ENCODE assay signal across 27 cellular contexts in genomic region chr11:127925430-127925829, GRCh38.
DNase-seq lines count a peak whose midpoint lies in the region; ATAC-seq and TF ChIP-seq lines count a peak whose summit lies in the region.
"Had no signal": no experiment of that assay in that cellular context is flagged by ENCODE, and none has a peak within 500 bp of the region (broad histone marks: within the 10 kb centered on the region; RNA-seq: fewer than 3 reads in every experiment).

No MANE protein-coding gene starts in this region.

- no peak overlapping the region for H2BK15ac ChIP-seq in IMR-90 (ENCODE audit: low read depth, low read length)

- no peak overlapping the region for H3K4me3 ChIP-seq in AG10803 (ENCODE audit: low read length)
- H3K4me3 ChIP-seq in IMR-90 (ENCODE audit: insufficient read depth, low read depth, low read length), result no peak overlapping the region
- H3K4me3 ChIP-seq: coronary artery, K562, left ventricle myocardium inferior, neural progenitor cell, psoas muscle, SJSA1, vagina had no signal

- no peak overlapping the region for H2BK5ac ChIP-seq in IMR-90 (ENCODE audit: low read depth, low read length, poor library complexity, severe bottlenecking)

- H3K27me3 Mint-ChIP-seq in chondrocyte (ENCODE audit: low read depth), result no peaks in the 10 kb centered on the region
- H3K27me3 Mint-ChIP-seq: activated naive CD4-positive, alpha-beta T cell treated with anti-CD3 and anti-CD28 coated beads, Interleukin-2, amount 10 ng/mL, durations not matched to agents 7 days and 5 days had no signal

- H3K36me3 ChIP-seq in IMR-90 (ENCODE audit: control insufficient read depth, insufficient read depth, low read length), result no peaks in the 10 kb centered on the region
- H3K36me3 ChIP-seq: left ventricle myocardium inferior, neural progenitor cell, SJSA1, vagina had no signal

- TF ChIP-seq CTCF in AG10803 (conservative IDR thresholded peaks at IDR 0.05; ENCODE audit: low read length), result no peak
- no peak for TF ChIP-seq CTCF in IMR-90 (conservative IDR thresholded peaks at IDR 0.05; ENCODE audit: low read depth, low read length)
- TF ChIP-seq CTCF in chondrocyte (IDR thresholded peaks at IDR 0.05), result no peak

- H3K4me3 Mint-ChIP-seq in chondrocyte (ENCODE audit: unreplicated experiment), result no peak overlapping the region
- H3K4me3 Mint-ChIP-seq: activated CD4-positive, alpha-beta memory T cell treated with anti-CD3 and anti-CD28 coated beads, Interleukin-2, amount 10 ng/mL, durations not matched to agents 7 days and 5 days; activated naive CD4-positive, alpha-beta T cell treated with anti-CD3 and anti-CD28 coated beads, Interleukin-2, amount 10 ng/mL, durations not matched to agents 7 days and 5 days; CD4-positive, alpha-beta memory T cell; neural progenitor cell; T-helper 17 cell had no signal

- no peaks in the 10 kb centered on the region for H3K4me1 ChIP-seq in IMR-90 (ENCODE audit: control insufficient read depth, insufficient read depth, low read length)
- H3K4me1 ChIP-seq: left ventricle myocardium inferior, neural progenitor cell, psoas muscle, SJSA1, vagina had no signal

- H3K23ac ChIP-seq in IMR-90 (ENCODE audit: low read depth, low read length), result no peak overlapping the region

- POLR2A ChIA-PET in IMR-90 (lab: Charles Lee; ENCODE audit: unreplicated experiment), result no interaction called here

- in situ Hi-C loops in IMR-90 (cut with MboI; ENCODE audit: low sequenced_read_pairs), result no loop called here
- in situ Hi-C loops in G401 (cut with HindIII; ENCODE audit: low sequenced_read_pairs), result no loop called here

- H3K4me2 ChIP-seq in IMR-90 (ENCODE audit: low read depth, low read length), result no peak overlapping the region
- H3K4me2 ChIP-seq: neural progenitor cell had no signal

- H3K14ac ChIP-seq in IMR-90 (replicated peaks; ENCODE audit: low read depth, low read length), result no peak overlapping the region

- H3K18ac ChIP-seq in IMR-90 (ENCODE audit: low read depth, low read length), result no peak overlapping the region

- no peak overlapping the region for H2BK20ac ChIP-seq in IMR-90 (ENCODE audit: low read depth, low read length)

- no peak for TF ChIP-seq POLR2A in IMR-90 (IDR thresholded peaks at IDR 0.05; ENCODE audit: low read depth, low read length)

- no peak overlapping the region for H2BK120ac ChIP-seq in IMR-90 (ENCODE audit: low read depth, low read length)

- no peaks in the 10 kb centered on the region for H3K79me1 ChIP-seq in IMR-90 (ENCODE audit: low read depth in 1 of 2, low read length in 2 of 2)

- intact Hi-C loops in IMR-90 (cut with micrococcal nuclease), result no loop called here

- no peaks in the 10 kb centered on the region for H3K9me3 ChIP-seq in IMR-90 (ENCODE audit: control insufficient read depth, insufficient read depth, low read length)
- H3K9me3 ChIP-seq: psoas muscle, SJSA1, vagina had no signal

- peaks cover 32% of the 10 kb centered on the region for H3K4me1 Mint-ChIP-seq in chondrocyte (ENCODE audit: low read depth)
- H3K4me1 Mint-ChIP-seq: activated CD4-positive, alpha-beta memory T cell treated with anti-CD3 and anti-CD28 coated beads, Interleukin-2, amount 10 ng/mL, durations not matched to agents 7 days and 5 days; activated naive CD4-positive, alpha-beta T cell treated with anti-CD3 and anti-CD28 coated beads, Interleukin-2, amount 10 ng/mL, durations not matched to agents 7 days and 5 days; CD4-positive, alpha-beta memory T cell; neural progenitor cell; T-helper 17 cell had no signal

- H3K9me1 ChIP-seq in IMR-90 (ENCODE audit: insufficient read depth, low read length), result no peaks in the 10 kb centered on the region

- H4K5ac ChIP-seq in IMR-90 (ENCODE audit: low read depth, low read length), result no peak overlapping the region

- H4K91ac ChIP-seq in IMR-90 (ENCODE audit: insufficient read depth, low read depth, low read length), result no peak overlapping the region

- H4K20me1 ChIP-seq in IMR-90 (ENCODE audit: insufficient read depth, low read length), result no peaks in the 10 kb centered on the region

- H4K8ac ChIP-seq in IMR-90 (ENCODE audit: low read depth in 2 of 2, low read length in 2 of 2), result no peak overlapping the region

- H3K36me3 Mint-ChIP-seq in chondrocyte (ENCODE audit: low read depth), result no peaks in the 10 kb centered on the region
- H3K36me3 Mint-ChIP-seq: activated naive CD4-positive, alpha-beta T cell treated with anti-CD3 and anti-CD28 coated beads, Interleukin-2, amount 10 ng/mL, durations not matched to agents 7 days and 5 days had no signal

- no TSS peak for BruUV-seq in IMR-90 (replicated peaks; lab: Mats Ljungman, UMichigan)

- H3K27ac Mint-ChIP-seq in chondrocyte (ENCODE audit: unreplicated experiment), result peak overlapping the region; percentile 57
- H3K27ac Mint-ChIP-seq: activated CD4-positive, alpha-beta memory T cell treated with anti-CD3 and anti-CD28 coated beads, Interleukin-2, amount 10 ng/mL, durations not matched to agents 7 days and 5 days; activated naive CD4-positive, alpha-beta T cell treated with anti-CD3 and anti-CD28 coated beads, Interleukin-2, amount 10 ng/mL, durations not matched to agents 7 days and 5 days; CD4-positive, alpha-beta memory T cell; neural progenitor cell; T-helper 17 cell had no signal

- H3K9ac ChIP-seq in IMR-90 (ENCODE audit: low read depth, low read length), result no peak overlapping the region
- H3K9ac ChIP-seq: neural progenitor cell had no signal

- H2AK9ac ChIP-seq in IMR-90 (replicated peaks; ENCODE audit: low read depth, low read length, poor library complexity), result no peak overlapping the region

- no CpG with 5 or more reads among the region's 4 CpGs for WGBS in IMR-90 (ENCODE audit: extremely low coverage in 2 of 2, insufficient read length in 1 of 2), 2 experiments

- no peak overlapping the region for H3K4ac ChIP-seq in IMR-90 (ENCODE audit: low read depth, low read length)

- TF ChIP-seq RAD21 in IMR-90 (IDR thresholded peaks at IDR 0.05; ENCODE audit: low read length), result no peak

- dilution Hi-C loops in IMR-90 (cut with HindIII; ENCODE audit: low sequenced_read_pairs, unreplicated experiment), result no loop called here

- no peak overlapping the region for H2AK5ac ChIP-seq in IMR-90 (ENCODE audit: low read depth, low read length)

- no peak overlapping the region for H2AFZ ChIP-seq in IMR-90 (replicated peaks; ENCODE audit: low read length, poor library complexity)
- H2AFZ ChIP-seq: neural progenitor cell had no signal

- H3K27me3 ChIP-seq in IMR-90 (ENCODE audit: control insufficient read depth, insufficient read depth, low read length), result no peaks in the 10 kb centered on the region
- H3K27me3 ChIP-seq: neural progenitor cell, SJSA1, vagina had no signal

- DNase-seq in AG10803 (ENCODE audit: low read depth) (peak; percentile 24), IMR-90 (peak; percentile 48), chondrocyte (ENCODE audit: low spot score) (no peak), kidney tubule cell (ENCODE audit: low spot score) (peak; percentile 82), NCI-H510A (lab: John Stamatoyannopoulos, UW) (no peak), G401 (ENCODE audit: low spot score) (no peak), NCI-H2081 treated with DMSO at 0.1 percent for 48 hours (lab: John Stamatoyannopoulos, UW) (no peak)
- DNase-seq: activated CD4-positive, alpha-beta memory T cell treated with anti-CD3 and anti-CD28 coated beads, Interleukin-2, amount 10 ng/mL, durations not matched to agents 7 days and 5 days; activated naive CD4-positive, alpha-beta T cell treated with anti-CD3 and anti-CD28 coated beads, Interleukin-2, amount 10 ng/mL, durations not matched to agents 7 days and 5 days; aorta; CD4-positive, alpha-beta memory T cell; DMS53; left ventricle myocardium inferior; NCI-H1092; NCI-H2171; PC-3; psoas muscle; stimulated activated CD8-positive, alpha-beta memory T cell treated with anti-CD3 and anti-CD28 coated beads, Interleukin-4, amount 100 ng/mL, for 48 hours; substantia nigra; T-helper 17 cell had no signal

- peaks cover 10% of the 10 kb centered on the region for H3K9me3 Mint-ChIP-seq in chondrocyte (ENCODE audit: low read depth)
- H3K9me3 Mint-ChIP-seq: activated naive CD4-positive, alpha-beta T cell treated with anti-CD3 and anti-CD28 coated beads, Interleukin-2, amount 10 ng/mL, durations not matched to agents 7 days and 5 days had no signal

- no peak overlapping the region for H3K27ac ChIP-seq in IMR-90 (ENCODE audit: insufficient read depth, low read length)
- H3K27ac ChIP-seq: coronary artery, left ventricle myocardium inferior, neural progenitor cell, psoas muscle, SJSA1, vagina, VCaP had no signal

- no peak overlapping the region for H3K56ac ChIP-seq in IMR-90 (ENCODE audit: extremely low read depth, insufficient read depth, low read length)

- CTCF ChIA-PET in IMR-90 (lab: Yijun Ruan, JAX), result no interaction called here

- no peak for ATAC-seq in IMR-90 (ENCODE audit: low read depth)
- ATAC-seq in HG02970 (IDR thresholded peaks at IDR 0.05; ENCODE audit: low FRiP score, unreplicated experiment), result no peak
- ATAC-seq: K562, PC-3, psoas muscle, T-helper 17 cell had no signal

TF ChIP-seq in IMR-90, 13 proteins besides CTCF, POLR2A, EP300 and RAD21:
- TF ChIP-seq NFE2L2 (IDR thresholded peaks at IDR 0.05; ENCODE audit: low read depth, low read length) (no peak), MXI1 (IDR thresholded peaks at IDR 0.05; ENCODE audit: borderline replicate concordance, low read depth, low read length) (no peak), CHD1 (IDR thresholded peaks at IDR 0.05; ENCODE audit: low read depth, low read length) (no peak), RCOR1 (IDR thresholded peaks at IDR 0.05; ENCODE audit: insufficient replicate concordance, low read length) (no peak), MAZ (IDR thresholded peaks at IDR 0.05; ENCODE audit: borderline replicate concordance, low read depth, low read length) (no peak), RFX5 (IDR thresholded peaks at IDR 0.05; ENCODE audit: low read depth, low read length) (no peak), FOS (IDR thresholded peaks at IDR 0.05; ENCODE audit: low read depth, low read length) (no peak), SMC3 (IDR thresholded peaks at IDR 0.05; ENCODE audit: low read depth, low read length) (no peak), USF2 (IDR thresholded peaks at IDR 0.05; ENCODE audit: low read depth, low read length) (no peak), CEBPB (IDR thresholded peaks at IDR 0.05; ENCODE audit: low read depth, low read length) (no peak)

Comparison
In these comparisons a context has a peak if more than half of its experiments do, and no peak if none do; other contexts are left out.
1. DNase-seq: peak in AG10803 (single experiment), IMR-90 (single experiment) and kidney tubule cell (single experiment); none in chondrocyte (single experiment), NCI-H510A (single experiment), G401 (single experiment) and NCI-H2081 treated with DMSO at 0.1 percent for 48 hours (single experiment).